Comparison of ENCODE assay signal across 18 cellular contexts in genomic region chr18:32280188-32280783, GRCh38.
DNase-seq lines count a peak whose midpoint lies in the region; ATAC-seq, FAIRE-seq and TF ChIP-seq lines count a peak whose summit lies in the region.
"Had no signal": no experiment of that assay in that cellular context is flagged by ENCODE, and none has a peak within 500 bp of the region (broad histone marks: within the 10 kb centered on the region; RNA-seq: fewer than 3 reads in every experiment).

No MANE protein-coding gene starts in this region.

- intact Hi-C loops in pancreas (cut with DNase I) (no loop called here), transverse colon (cut with DNase I; ENCODE audit: low total_unique reads) (no loop called here)

- no peak for TF ChIP-seq EP300 in transverse colon (IDR thresholded peaks at IDR 0.05; ENCODE audit: low read depth)

- H3K36me3 Mint-ChIP-seq in activated T-cell treated with anti-CD3 and anti-CD28 coated beads, Interleukin-2, amount 50 U/mL, for 72 hours (ENCODE audit: insufficient read depth in 2 of 2): no peaks in the 10 kb centered on the region
- H3K36me3 Mint-ChIP-seq: CD14-positive monocyte; CD8-positive, alpha-beta T cell had no signal

- WGBS in pancreas, 2 donors: 16 to 21% methylated on average over 4 of the region's 4 CpGs
- WGBS in transverse colon (ENCODE audit: low coverage in 1 of 2), 2 donors: 40 to 50% methylated on average over 2 to 4 of the region's 4 CpGs

- in situ Hi-C loops in transverse colon (cut with MboI; ENCODE audit: low pct_ligation_motif_present in 1 of 4, low pct_unique_long_range_greater_than_20kb in 1 of 4, low sequenced_read_pairs in 3 of 4): loop anchor here in 2 of 4 donors (10.0 to 25.0 kb wide), 2 partner anchors 182 to 195 kb away; partner anchors contain the start of gene GAREM1 (in 2 of the 2)

- H3K4me3 ChIP-seq in coronary artery (no peak overlapping the region), pancreas (no peak overlapping the region), transverse colon (no peak overlapping the region)
- H3K4me3 ChIP-seq: HAP-1 had no signal

- FAIRE-seq in pancreas (lab: Jason Lieb, UNC): no peak
- FAIRE-seq: GM12892, H1 had no signal

- no peak for TF ChIP-seq POLR2A in transverse colon (IDR thresholded peaks at IDR 0.05)

- H3K4me1 Mint-ChIP-seq in activated T-cell treated with anti-CD3 and anti-CD28 coated beads, Interleukin-2, amount 50 U/mL, for 72 hours (ENCODE audit: low read depth): no peaks in the 10 kb centered on the region
- H3K4me1 Mint-ChIP-seq: CD14-positive monocyte had no signal

- H3K4me1 ChIP-seq in pancreas (peaks cover 25 to 33% (median 26%) of the 10 kb centered on the region in 3 donors), transverse colon (peaks cover 10 to 68% (median 32%) of the 10 kb centered on the region in 4 donors)
- H3K4me1 ChIP-seq: HAP-1 had no signal

- peaks cover 19% of the 10 kb centered on the region for H3K27me3 Mint-ChIP-seq in activated T-cell treated with anti-CD3 and anti-CD28 coated beads, Interleukin-2, amount 50 U/mL, for 72 hours (ENCODE audit: low read depth)

- H3K4me3 Mint-ChIP-seq in activated T-cell treated with anti-CD3 and anti-CD28 coated beads, Interleukin-2, amount 50 U/mL, for 72 hours: no peak overlapping the region
- H3K4me3 Mint-ChIP-seq: CD14-positive monocyte; CD8-positive, alpha-beta T cell; HFFc6 had no signal

- H3K27ac Mint-ChIP-seq in activated T-cell treated with anti-CD3 and anti-CD28 coated beads, Interleukin-2, amount 50 U/mL, for 72 hours: no peak overlapping the region
- H3K27ac Mint-ChIP-seq: CD14-positive monocyte; CD8-positive, alpha-beta T cell; HFFc6 had no signal

- H3K9me3 ChIP-seq in pancreas (no peaks in the 10 kb centered on the region), transverse colon (no peaks in the 10 kb centered on the region)
- H3K9me3 ChIP-seq: HAP-1 had no signal

- H3K36me3 ChIP-seq in pancreas (peaks cover 0 to 5% (median 0%) of the 10 kb centered on the region in 3 donors), transverse colon (no peaks in the 10 kb centered on the region)
- H3K36me3 ChIP-seq: HAP-1 had no signal

- DNase-seq in coronary artery (ENCODE audit: low spot score) (no peak), pancreas (peak in 3 of 6 donors; percentile 28 to 42 (median 34)), transverse colon (peak; percentile 40), amniotic stem cell (lab: John Stamatoyannopoulos, UW) (no peak)
- DNase-seq in activated T-cell treated with anti-CD3 and anti-CD28 coated beads, Interleukin-2, amount 50 U/mL, for 72 hours: no peak
- DNase-seq: CD8-positive, alpha-beta T cell; COR-L47; DND-41; GDM1; HFFc6 had no signal

- H3K27ac ChIP-seq in VCaP: peak overlapping the region; percentile 49
- peak overlapping the region; percentile 25 to 53 for H3K27ac ChIP-seq in coronary artery
- H3K27ac ChIP-seq in pancreas: no peak overlapping the region
- no peak overlapping the region for H3K27ac ChIP-seq in transverse colon
- H3K27ac ChIP-seq: HL-60 had no signal

- H3K27me3 ChIP-seq in pancreas (no peaks in the 10 kb centered on the region), transverse colon (no peaks in the 10 kb centered on the region)

- TF ChIP-seq CTCF in VCaP (conservative IDR thresholded peaks at IDR 0.05): no peak
- TF ChIP-seq CTCF in coronary artery (IDR thresholded peaks at IDR 0.05): no peak
- no peak for TF ChIP-seq CTCF in pancreas (IDR thresholded peaks at IDR 0.05)
- TF ChIP-seq CTCF in transverse colon (IDR thresholded peaks at IDR 0.05): no peak

- H3K9me3 Mint-ChIP-seq in activated T-cell treated with anti-CD3 and anti-CD28 coated beads, Interleukin-2, amount 50 U/mL, for 72 hours: no peaks in the 10 kb centered on the region
- H3K9me3 Mint-ChIP-seq: CD8-positive, alpha-beta T cell; HFFc6 had no signal

- peak; percentile 73 to 91 (median 86) for ATAC-seq in pancreas
- ATAC-seq in GM18520 (IDR thresholded peaks at IDR 0.05; ENCODE audit: unreplicated experiment): no peak
- no peak for ATAC-seq in activated T-cell treated with anti-CD3 and anti-CD28 coated beads, Interleukin-2, amount 50 U/mL, for 72 hours (replicated peaks in 1 of 2)
- no peak for ATAC-seq in HG02870 (IDR thresholded peaks at IDR 0.05; ENCODE audit: unreplicated experiment)
- ATAC-seq: CD8-positive, alpha-beta T cell had no signal

Comparison
In these comparisons a context has a peak if more than half of its experiments do, and no peak if none do; other contexts are left out.
1. H3K27ac ChIP-seq: peak in VCaP (single experiment) and coronary artery (2 of 2); none in pancreas (0 of 4) and transverse colon (0 of 4).
2. ATAC-seq: peak in pancreas (4 of 4); none in GM18520 (single experiment), activated T-cell treated with anti-CD3 and anti-CD28 coated beads, Interleukin-2, amount 50 U/mL, for 72 hours (0 of 2) and HG02870 (single experiment).